20 cellular contexts compared by ENCODE assay signal in genomic region chr4:111633663-111634266, GRCh38.
"Had no signal": no experiment of that assay in that cellular context is flagged by ENCODE, and none has a peak within 500 bp of the region (broad histone marks: within the 10 kb centered on the region; RNA-seq: fewer than 3 reads in every experiment).

No MANE protein-coding gene starts in this region.

- DNase-seq: activated CD4-positive, alpha-beta memory T cell treated with anti-CD3 and anti-CD28 coated beads, Interleukin-2, amount 10 ng/mL, durations not matched to agents 7 days and 5 days; activated CD4-positive, alpha-beta T cell treated with anti-CD3 and anti-CD28 coated beads, Interleukin-2, amount 10 ng/mL, durations not matched to agents 24 days and 14 days; activated effector memory CD4-positive, alpha-beta T cell treated with Interleukin-2 at 50 U/mL for 16 hours; activated naive CD4-positive, alpha-beta T cell treated with anti-CD3 and anti-CD28 coated beads, Interleukin-2, amount 10 ng/mL, durations not matched to agents 7 days and 5 days; activated T-cell treated with anti-CD3 and anti-CD28 coated beads, Interleukin-2, amount 50 U/mL, for 72 hours; amygdala; cerebellar nuclear complex; esophagus squamous epithelium; gastrocnemius medialis; hippocampal formation; left ventricle myocardium superior; mammary epithelial cell; midbrain; natural killer cell; retina; spleen; stimulated activated CD4-positive, alpha-beta T cell treated with anti-CD3 and anti-CD28 coated beads, Interleukin-4, amount 100 ng/mL, for 1 hour; stimulated activated naive CD4-positive, alpha-beta T cell; upper lobe of left lung had no signal

- ATAC-seq: activated CD4-positive, CD25-positive, alpha-beta regulatory T cell treated with anti-CD3 and anti-CD28 coated beads, Interleukin-2, amount 50 U/mL, for 24 hours; activated T-cell treated with anti-CD3 and anti-CD28 coated beads, Interleukin-2, amount 50 U/mL, for 72 hours; gastrocnemius medialis; left ventricle myocardium superior; natural killer cell had no signal
